Comparison of ENCODE assay signal across 9 cellular contexts in the genomic region with DNA sequence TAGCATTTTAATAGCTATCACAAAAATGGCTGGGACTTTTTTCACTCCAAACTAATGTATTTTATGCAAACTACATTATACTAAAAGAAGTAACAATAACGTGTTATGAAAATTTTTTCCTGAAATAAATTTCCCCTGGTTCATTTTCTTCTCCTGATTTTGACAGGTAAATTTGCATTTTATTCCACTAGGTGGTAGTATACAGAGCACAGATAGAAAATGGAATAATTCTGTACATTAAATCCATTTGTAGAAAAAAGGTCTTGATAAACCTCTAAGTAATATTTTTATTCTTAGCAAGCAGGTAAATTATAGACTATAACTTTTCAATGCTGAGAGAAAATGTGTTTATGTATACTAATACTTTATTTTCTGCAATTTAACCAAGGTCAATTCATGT.
DNase-seq lines count a peak whose midpoint lies in the region; ATAC-seq and TF ChIP-seq lines count a peak whose summit lies in the region.
"Had no signal": no experiment of that assay in that cellular context is flagged by ENCODE, and none has a peak within 500 bp of the region (broad histone marks: within the 10 kb centered on the region; RNA-seq: fewer than 3 reads in every experiment).

No MANE protein-coding gene starts in this region.

- ATAC-seq in GM18520 (IDR thresholded peaks at IDR 0.05; ENCODE audit: unreplicated experiment) = no peak
- ATAC-seq in GM19463 (IDR thresholded peaks at IDR 0.05; ENCODE audit: unreplicated experiment) = no peak

- no peak overlapping the region for H3K4me3 ChIP-seq in AG10803 (ENCODE audit: low read length)
- H3K4me3 ChIP-seq: SJCRH30 had no signal

- no peak for DNase-seq in AG10803 (ENCODE audit: low read depth)
- DNase-seq in SW480 (ENCODE audit: low spot score) = peak; percentile 52
- peak; percentile 17 for DNase-seq in left kidney (ENCODE audit: low read depth, low spot score)
- no peak for DNase-seq in iPS-NIHi7 (ENCODE audit: extremely low spot score)
- no peak for DNase-seq in hypothalamus (lab: John Stamatoyannopoulos, UW)
- DNase-seq: SJCRH30 had no signal

- peak; percentile 56 for TF ChIP-seq CTCF in AG10803 (conservative IDR thresholded peaks at IDR 0.05; ENCODE audit: low read length)
- TF ChIP-seq CTCF in GM12872 (IDR thresholded peaks at IDR 0.05; ENCODE audit: insufficient read depth, low read depth, low read length) = peak; percentile 20; the same call in 1 of the 3 replicates

Comparison
In these comparisons a context has a peak if more than half of its experiments do, and no peak if none do; other contexts are left out.
1. DNase-seq: peak in SW480 (single experiment) and left kidney (single experiment); none in AG10803 (single experiment), iPS-NIHi7 (single experiment) and hypothalamus (0 of 51).